ENCODE assay signal across 18 cellular contexts in genomic region chr7:45697576-45698136, GRCh38.
A peak's percentile ranks its signal among the peaks of the same experiment; 100 is the strongest.
DNase-seq lines count a peak whose midpoint lies in the region; TF ChIP-seq lines count a peak whose summit lies in the region.
"Had no signal": no experiment of that assay in that cellular context is flagged by ENCODE, and none has a peak within 500 bp of the region (broad histone marks: within the 10 kb centered on the region; RNA-seq: fewer than 3 reads in every experiment).

No MANE protein-coding gene starts in this region.

- no peaks in the 10 kb centered on the region for H3K27me3 ChIP-seq in esophagus muscularis mucosa
- no peaks in the 10 kb centered on the region for H3K27me3 ChIP-seq in ovary
- H3K27me3 ChIP-seq: MG63, neural progenitor cell had no signal

- H3K27me3 Mint-ChIP-seq in activated CD4-positive, alpha-beta T cell treated with anti-CD3 and anti-CD28 coated beads, Interleukin-2, amount 10 ng/mL, durations not matched to agents 7 days and 5 days = no peaks in the 10 kb centered on the region

- H3K4me3 Mint-ChIP-seq in activated CD4-positive, alpha-beta T cell treated with anti-CD3 and anti-CD28 coated beads, Interleukin-2, amount 10 ng/mL, durations not matched to agents 7 days and 5 days = no peak overlapping the region
- H3K4me3 Mint-ChIP-seq: endodermal cell, neural progenitor cell had no signal

- CTCF ChIA-PET in activated CD4-positive, alpha-beta T cell treated with anti-CD3 and anti-CD28 coated beads, Interleukin-2, amount 10 ng/mL, durations not matched to agents 7 days and 5 days (lab: Charles Lee) = no interaction called here

- no peak overlapping the region for H3K4me3 ChIP-seq in esophagus muscularis mucosa
- H3K4me3 ChIP-seq in ovary = no peak overlapping the region
- H3K4me3 ChIP-seq: MG63, neural progenitor cell had no signal

- TF ChIP-seq EP300 in esophagus muscularis mucosa (IDR thresholded peaks at IDR 0.05) (no peak), ovary (IDR thresholded peaks at IDR 0.05) (no peak)

- TF ChIP-seq POLR2A in esophagus muscularis mucosa (IDR thresholded peaks at IDR 0.05; ENCODE audit: low read depth) = no peak
- TF ChIP-seq POLR2A in ovary (IDR thresholded peaks at IDR 0.05) = no peak

- TF ChIP-seq CTCF in esophagus muscularis mucosa (IDR thresholded peaks at IDR 0.05) (no peak), ovary (IDR thresholded peaks at IDR 0.05) (no peak)

- peak; percentile 4 for DNase-seq in activated CD4-positive, alpha-beta T cell treated with anti-CD3 and anti-CD28 coated beads, Interleukin-2, amount 10 ng/mL, durations not matched to agents 7 days and 5 days
- DNase-seq in activated CD4-positive, alpha-beta T cell treated with anti-CD3 and anti-CD28 coated beads, Interleukin-2, amount 50 U/mL, for 48 hours = no peak
- DNase-seq in NCI-H226 (peak; percentile 37), esophagus muscularis mucosa (ENCODE audit: extremely low spot score) (peak; percentile 66), posterior vena cava (ENCODE audit: low spot score) (peak; percentile 29), NCI-H2171 treated with DMSO at 0.1 percent for 48 hours (lab: John Stamatoyannopoulos, UW) (no peak), KG1 (lab: John Stamatoyannopoulos, UW) (no peak), ovary (no peak)
- DNase-seq: 8988T; activated naive CD4-positive, alpha-beta T cell treated with anti-CD3 and anti-CD28 coated beads, Interleukin-2, amount 50 U/mL, for 16 hours; caudate nucleus; endodermal cell; H7; mesendoderm; MG63; NCI-H187 treated with DMSO at 0.1 percent for 48 hours; NCI-H526 had no signal

- WGBS in esophagus muscularis mucosa = 100% methylated on average over 4 of the region's 5 CpGs
- WGBS in ovary, 3 donors = 88 to 93% (median 93%) methylated on average over 5 of the region's 5 CpGs

- no peaks in the 10 kb centered on the region for H3K9me3 Mint-ChIP-seq in activated CD4-positive, alpha-beta T cell treated with anti-CD3 and anti-CD28 coated beads, Interleukin-2, amount 10 ng/mL, durations not matched to agents 7 days and 5 days
- H3K9me3 Mint-ChIP-seq: endodermal cell, neural progenitor cell had no signal

- POLR2A ChIA-PET in activated CD4-positive, alpha-beta T cell treated with anti-CD3 and anti-CD28 coated beads, Interleukin-2, amount 10 ng/mL, durations not matched to agents 7 days and 5 days (lab: Charles Lee) = no interaction called here

- H3K9me3 ChIP-seq in esophagus muscularis mucosa (no peaks in the 10 kb centered on the region), ovary (no peaks in the 10 kb centered on the region)
- H3K9me3 ChIP-seq: MG63 had no signal

- no peak overlapping the region for H3K27ac ChIP-seq in esophagus muscularis mucosa (replicated peaks in 1 of 4)
- no peak overlapping the region for H3K27ac ChIP-seq in ovary
- H3K27ac ChIP-seq: neural progenitor cell had no signal

- no peak overlapping the region for H3K27ac Mint-ChIP-seq in activated CD4-positive, alpha-beta T cell treated with anti-CD3 and anti-CD28 coated beads, Interleukin-2, amount 10 ng/mL, durations not matched to agents 7 days and 5 days
- H3K27ac Mint-ChIP-seq: endodermal cell, neural progenitor cell had no signal

- H3K4me1 ChIP-seq in esophagus muscularis mucosa = peaks cover 0 to 8% (median 6%) of the 10 kb centered on the region in 4 donors
- no peaks in the 10 kb centered on the region for H3K4me1 ChIP-seq in ovary (ENCODE audit: insufficient read depth)
- H3K4me1 ChIP-seq: neural progenitor cell had no signal

- H3K36me3 ChIP-seq in esophagus muscularis mucosa (no peaks in the 10 kb centered on the region), ovary (no peaks in the 10 kb centered on the region)
- H3K36me3 ChIP-seq: MG63, neural progenitor cell had no signal

- no peaks in the 10 kb centered on the region for H3K4me1 Mint-ChIP-seq in activated CD4-positive, alpha-beta T cell treated with anti-CD3 and anti-CD28 coated beads, Interleukin-2, amount 10 ng/mL, durations not matched to agents 7 days and 5 days
- H3K4me1 Mint-ChIP-seq: endodermal cell, neural progenitor cell had no signal

- no peaks in the 10 kb centered on the region for H3K36me3 Mint-ChIP-seq in activated CD4-positive, alpha-beta T cell treated with anti-CD3 and anti-CD28 coated beads, Interleukin-2, amount 10 ng/mL, durations not matched to agents 7 days and 5 days (ENCODE audit: low read depth)
- H3K36me3 Mint-ChIP-seq: neural progenitor cell had no signal

- intact Hi-C loops in esophagus muscularis mucosa (cut with DNase I) (no loop called here), posterior vena cava (cut with DNase I) (no loop called here), ovary (cut with DNase I) (no loop called here)

Comparison
In these comparisons a context has a peak if more than half of its experiments do, and no peak if none do; other contexts are left out.
1. DNase-seq: peak in activated CD4-positive, alpha-beta T cell treated with anti-CD3 and anti-CD28 coated beads, Interleukin-2, amount 10 ng/mL, durations not matched to agents 7 days and 5 days (single experiment), NCI-H226 (single experiment), esophagus muscularis mucosa (single experiment) and posterior vena cava (single experiment); none in activated CD4-positive, alpha-beta T cell treated with anti-CD3 and anti-CD28 coated beads, Interleukin-2, amount 50 U/mL, for 48 hours (0 of 2), NCI-H2171 treated with DMSO at 0.1 percent for 48 hours (single experiment), KG1 (single experiment) and ovary (0 of 5).